ENCODE assay signal across 31 cellular contexts in genomic region chr10:33106767-33107166, GRCh38.
DNase-seq lines count a peak whose midpoint lies in the region; ATAC-seq, FAIRE-seq and TF ChIP-seq lines count a peak whose summit lies in the region.
"Had no signal": no experiment of that assay in that cellular context is flagged by ENCODE, and none has a peak within 500 bp of the region (broad histone marks: within the 10 kb centered on the region; RNA-seq: fewer than 3 reads in every experiment).

No MANE protein-coding gene starts in this region.

- WGBS in HepG2 (ENCODE audit: low lambda C conversion rate): 15% methylated on average over 10 of the region's 10 CpGs
- 52% methylated on average over 8 of the region's 10 CpGs for WGBS in right lobe of liver (ENCODE audit: insufficient coverage, low coverage, low lambda C conversion rate, missing lambda C conversion rate)
- WGBS in H1 (ENCODE audit: extremely low coverage in 1 of 2, insufficient coverage in 1 of 2, insufficient read length in 1 of 2, insufficient replicate concordance in 2 of 2, low coverage in 1 of 2, low lambda C conversion rate in 2 of 2, missing lambda C conversion rate in 1 of 2), 2 experiments: 48% methylated on average over 10 of the region's 10 CpGs; no CpG with 5 or more reads in 1 of the 2 experiments

- H2AK5ac ChIP-seq in H1 (ENCODE audit: low read depth, low read length): no peak overlapping the region

- no peak overlapping the region for H3K56ac ChIP-seq in H1 (replicated peaks; ENCODE audit: insufficient read length, low read depth, low read length)

- no peaks in the 10 kb centered on the region for H3K4me1 ChIP-seq in HepG2 (ENCODE audit: insufficient read depth, low read length)
- H3K4me1 ChIP-seq in right lobe of liver: no peaks in the 10 kb centered on the region
- peaks cover 0 to 11% (median 6%) of the 10 kb centered on the region in 4 experiments; a peak in 5 of 7 replicates for H3K4me1 ChIP-seq in H1 (replicated peaks in 1 of 4; ENCODE audit: control insufficient read depth in 3 of 4, insufficient read depth in 4 of 4, low read length in 3 of 4)
- H3K4me1 ChIP-seq in upper lobe of right lung: no peaks in the 10 kb centered on the region
- H3K4me1 ChIP-seq: esophagus muscularis mucosa, foreskin keratinocyte, transverse colon had no signal

- H3K36me3 Mint-ChIP-seq in activated CD4-positive, alpha-beta T cell treated with anti-CD3 and anti-CD28 coated beads, Interleukin-2, amount 10 ng/mL, durations not matched to agents 7 days and 5 days (ENCODE audit: low read depth): peaks cover 12% of the 10 kb centered on the region
- H3K36me3 Mint-ChIP-seq: mesothelial cell of epicardium had no signal

- FAIRE-seq in HepG2 (lab: Jason Lieb, UNC): no peak
- no peak for FAIRE-seq in H1 (lab: Jason Lieb, UNC)
- FAIRE-seq: A204.1 had no signal

- H3K14ac ChIP-seq in H1 (ENCODE audit: insufficient read length): no peak overlapping the region

- H2BK20ac ChIP-seq in H1 (ENCODE audit: low read length): peak overlapping the region; percentile 75; the same call in 1 of the 2 replicates

- H3K9me3 ChIP-seq in HepG2 (ENCODE audit: low read length) (no peaks in the 10 kb centered on the region; the same call in 1 of the 2 replicates), right lobe of liver (no peaks in the 10 kb centered on the region), H1 (ENCODE audit: insufficient read depth in 2 of 2, low read depth in 1 of 2, low read length in 1 of 2) (no peaks in the 10 kb centered on the region), upper lobe of right lung (no peaks in the 10 kb centered on the region)
- H3K9me3 ChIP-seq: transverse colon had no signal

- H3K4me3 ChIP-seq in HepG2 (replicated peaks in 1 of 3; ENCODE audit: insufficient read depth in 1 of 3, low read depth in 2 of 3, low read length in 3 of 3) (no peak overlapping the region), right lobe of liver (no peak overlapping the region), H1 (ENCODE audit: extremely low read depth in 1 of 4, insufficient read depth in 2 of 4, low read depth in 3 of 4, low read length in 4 of 4) (no peak overlapping the region), upper lobe of right lung (no peak overlapping the region)
- H3K4me3 ChIP-seq: esophagus muscularis mucosa, heart right ventricle, smooth muscle cell, transverse colon had no signal

- H3K4ac ChIP-seq in H1 (replicated peaks; ENCODE audit: insufficient read length, low read depth, low read length): no peak overlapping the region

- no peaks in the 10 kb centered on the region for H4K20me1 ChIP-seq in HepG2 (ENCODE audit: insufficient read depth, low read length)
- no peaks in the 10 kb centered on the region for H4K20me1 ChIP-seq in H1 (replicated peaks in 1 of 2; ENCODE audit: control insufficient read depth in 1 of 2, insufficient read depth in 2 of 2, low read length in 2 of 2)

- no peak overlapping the region for H3K18ac ChIP-seq in H1 (ENCODE audit: extremely low read depth, low read length)

- in situ Hi-C loops in HepG2 (cut with HindIII; ENCODE audit: extremely low pct_ligation_motif_present, low pct_unique_long_range_greater_than_20kb): no loop called here

- ATAC-seq in HepG2: peak; percentile 73
- ATAC-seq in right lobe of liver: no peak
- no peak for ATAC-seq in upper lobe of right lung
- ATAC-seq in GM18498 (IDR thresholded peaks at IDR 0.05; ENCODE audit: unreplicated experiment): no peak
- ATAC-seq in GM18873 (IDR thresholded peaks at IDR 0.05; ENCODE audit: low FRiP score, unreplicated experiment): no peak
- ATAC-seq: activated naive CD8-positive, alpha-beta T cell treated with anti-CD3 and anti-CD28 coated beads, Interleukin-2, amount 50 U/mL, for 24 hours; foreskin keratinocyte; heart right ventricle; left colon had no signal

- no peak overlapping the region for H3K23ac ChIP-seq in H1 (ENCODE audit: insufficient read length)

- no peak for DNase-seq in HepG2 (ENCODE audit: low spot score)
- DNase-seq in right lobe of liver: no peak
- peak; percentile 10 for DNase-seq in NAMALWA (ENCODE audit: low spot score)
- DNase-seq in H1 (ENCODE audit: low read depth in 1 of 2, low spot score in 2 of 2): peak in 1 of 2 experiments; percentile 58
- peak; percentile 50 for DNase-seq in upper lobe of right lung
- no peak for DNase-seq in activated CD4-positive, alpha-beta T cell treated with anti-CD3 and anti-CD28 coated beads, Interleukin-2, amount 10 ng/mL, durations not matched to agents 7 days and 5 days
- DNase-seq: activated CD4-positive, alpha-beta T cell treated with anti-CD3 and anti-CD28 coated beads for 1 hour; activated effector memory CD4-positive, alpha-beta T cell treated with anti-CD3 and anti-CD28 coated beads, Interleukin-2, amount 50 U/mL, for 16 hours; activated naive CD8-positive, alpha-beta T cell treated with anti-CD3 and anti-CD28 coated beads, Interleukin-2, amount 50 U/mL, for 24 hours; AML-193; central memory CD4-positive, alpha-beta T cell; foreskin keratinocyte; heart right ventricle; left colon; naive B cell; NCI-H1105 treated with DMSO at 0.1 percent for 48 hours; NCI-H2029 treated with DMSO at 0.1 percent for 48 hours; NCI-H2227 treated with DMSO at 0.1 percent for 48 hours; NCI-H69; retina; RPMI8226; stimulated activated CD4-positive, alpha-beta T cell treated with anti-CD3 and anti-CD28 coated beads, Interleukin-1b, Interleukin-23, amount 100 ng/mL, for 48 hours; transverse colon had no signal

- H3K4me2 ChIP-seq in HepG2 (ENCODE audit: low read depth, low read length): no peak overlapping the region
- H3K4me2 ChIP-seq in H1 (ENCODE audit: insufficient read depth in 1 of 2, low read depth in 2 of 2, low read length in 2 of 2): no peak overlapping the region
- H3K4me2 ChIP-seq: smooth muscle cell had no signal

- H3K9ac ChIP-seq in HepG2 (ENCODE audit: insufficient read depth, low read depth, low read length) (no peak overlapping the region), H1 (replicated peaks in 1 of 4; ENCODE audit: extremely low read depth in 1 of 4, low read depth in 3 of 4, low read length in 3 of 4) (no peak overlapping the region)

- peaks cover 0 to 18% of the 10 kb centered on the region in 2 experiments; a peak in 3 of 5 replicates for H3K27me3 ChIP-seq in HepG2 (ENCODE audit: control insufficient read depth in 1 of 2, insufficient read depth in 2 of 2, low read length in 2 of 2)
- no peaks in the 10 kb centered on the region for H3K27me3 ChIP-seq in right lobe of liver
- no peaks in the 10 kb centered on the region for H3K27me3 ChIP-seq in H1 (replicated peaks in 1 of 4; ENCODE audit: control insufficient read depth in 3 of 4, extremely low read depth in 1 of 4, insufficient read depth in 3 of 4, low read length in 3 of 4)
- H3K27me3 ChIP-seq in upper lobe of right lung: no peaks in the 10 kb centered on the region
- H3K27me3 ChIP-seq: esophagus muscularis mucosa, foreskin keratinocyte had no signal

- H3K27ac ChIP-seq in HepG2 (ENCODE audit: extremely low read length, insufficient read depth, low read length): no peak overlapping the region
- no peak overlapping the region for H3K27ac ChIP-seq in right lobe of liver
- H3K27ac ChIP-seq in H1 (ENCODE audit: low read depth, low read length): no peak overlapping the region
- no peak overlapping the region for H3K27ac ChIP-seq in upper lobe of right lung
- H3K27ac ChIP-seq: esophagus muscularis mucosa, foreskin keratinocyte, HL-60, transverse colon had no signal

- no peak for TF ChIP-seq POLR2A in HepG2 (IDR thresholded peaks at IDR 0.05; ENCODE audit: insufficient read depth in 1 of 2, low read depth in 2 of 2, low read length in 2 of 2)
- no peak for TF ChIP-seq POLR2A in right lobe of liver (IDR thresholded peaks at IDR 0.05)
- TF ChIP-seq POLR2A in H1 (IDR thresholded peaks at IDR 0.05; ENCODE audit: control extremely low read depth in 1 of 2, low read depth in 2 of 2, low read length in 2 of 2): no peak

- no peaks in the 10 kb centered on the region for H3K79me1 ChIP-seq in H1 (ENCODE audit: low read depth, low read length)

- no peak overlapping the region for H3K4me3 Mint-ChIP-seq in activated CD4-positive, alpha-beta T cell treated with anti-CD3 and anti-CD28 coated beads, Interleukin-2, amount 10 ng/mL, durations not matched to agents 7 days and 5 days
- H3K4me3 Mint-ChIP-seq: activated naive CD8-positive, alpha-beta T cell treated with anti-CD3 and anti-CD28 coated beads, Interleukin-2, amount 50 U/mL, for 24 hours; dendritic cell treated with granulocyte-macrophage colony-stimulating factor and Interleukin-4, amounts not matched to agents 40 ng/mL and 50 ng/mL, for 4 days; mesothelial cell of epicardium; naive B cell had no signal

- H3K27ac Mint-ChIP-seq in activated CD4-positive, alpha-beta T cell treated with anti-CD3 and anti-CD28 coated beads, Interleukin-2, amount 10 ng/mL, durations not matched to agents 7 days and 5 days: no peak overlapping the region
- H3K27ac Mint-ChIP-seq: activated naive CD8-positive, alpha-beta T cell treated with anti-CD3 and anti-CD28 coated beads, Interleukin-2, amount 50 U/mL, for 24 hours; dendritic cell treated with granulocyte-macrophage colony-stimulating factor and Interleukin-4, amounts not matched to agents 40 ng/mL and 50 ng/mL, for 4 days; mesothelial cell of epicardium; naive B cell had no signal

- intact Hi-C loops in HepG2 (cut with micrococcal nuclease; ENCODE audit: unreplicated experiment) (no loop called here), right lobe of liver (cut with DNase I) (no loop called here), upper lobe of right lung (cut with DNase I) (no loop called here)

- no peak for TF ChIP-seq RAD21 in HepG2 (CRISPR knock-in tag; IDR thresholded peaks at IDR 0.05)
- TF ChIP-seq RAD21 in H1 (IDR thresholded peaks at IDR 0.05 in 1 of 2, conservative IDR thresholded peaks at IDR 0.05 in 1 of 2; ENCODE audit: low read depth in 2 of 2, low read length in 2 of 2): peak; percentile 54 to 64

- TF ChIP-seq EP300 in HepG2 (IDR thresholded peaks at IDR 0.05; ENCODE audit: low read depth in 2 of 2, low read length in 2 of 2) (no peak), HepG2 (CRISPR knock-in tag; IDR thresholded peaks at IDR 0.05; ENCODE audit: borderline replicate concordance) (no peak), H1 (IDR thresholded peaks at IDR 0.05; ENCODE audit: borderline replicate concordance in 1 of 2, low read depth in 2 of 2, low read length in 2 of 2) (no peak)

- peaks cover 9% of the 10 kb centered on the region for H3K27me3 Mint-ChIP-seq in activated CD4-positive, alpha-beta T cell treated with anti-CD3 and anti-CD28 coated beads, Interleukin-2, amount 10 ng/mL, durations not matched to agents 7 days and 5 days

- H4K91ac ChIP-seq in H1 (replicated peaks; ENCODE audit: insufficient read length, low read length): no peak overlapping the region

- no peak for TF ChIP-seq CTCF in HepG2 (CRISPR knock-in tag; IDR thresholded peaks at IDR 0.05)
- TF ChIP-seq CTCF in right lobe of liver (IDR thresholded peaks at IDR 0.05): no peak
- peak; percentile 47 to 50 (median 49) for TF ChIP-seq CTCF in H1 (IDR thresholded peaks at IDR 0.05; ENCODE audit: control extremely low read depth in 1 of 3, insufficient read depth in 1 of 3, low read depth in 1 of 3, low read length in 3 of 3)
- no peak for TF ChIP-seq CTCF in upper lobe of right lung (IDR thresholded peaks at IDR 0.05)

- no peak overlapping the region for H2BK5ac ChIP-seq in H1 (ENCODE audit: low read depth, low read length)

- no peak overlapping the region for H4K8ac ChIP-seq in H1 (ENCODE audit: extremely low read depth, insufficient read depth, low read length)

- peaks cover 26% of the 10 kb centered on the region for H3K9me3 Mint-ChIP-seq in activated CD4-positive, alpha-beta T cell treated with anti-CD3 and anti-CD28 coated beads, Interleukin-2, amount 10 ng/mL, durations not matched to agents 7 days and 5 days

- H2BK15ac ChIP-seq in H1 (ENCODE audit: low read length): 0 out of 2 replicates have a peak overlapping the region, but pooled peaks have one; percentile 6

- 0 out of 2 replicates have a peak overlapping the region, but pooled peaks have one; percentile 13 for H2BK12ac ChIP-seq in H1 (ENCODE audit: low read depth, low read length)

- no peak overlapping the region for H2BK120ac ChIP-seq in H1 (replicated peaks; ENCODE audit: low read depth, low read length)

- H3K36me3 ChIP-seq in HepG2 (replicated peaks in 1 of 2; ENCODE audit: control insufficient read depth in 1 of 2, insufficient read depth in 2 of 2, low read length in 2 of 2) (no peaks in the 10 kb centered on the region), right lobe of liver (no peaks in the 10 kb centered on the region), H1 (ENCODE audit: control insufficient read depth in 2 of 4, insufficient read depth in 4 of 4, low read length in 3 of 4) (no peaks in the 10 kb centered on the region), upper lobe of right lung (no peaks in the 10 kb centered on the region)
- H3K36me3 ChIP-seq: esophagus muscularis mucosa, heart right ventricle, transverse colon had no signal

- POLR2A ChIA-PET in HepG2 (lab: Yijun Ruan, JAX): no interaction called here
- POLR2A ChIA-PET in H1 (lab: Charles Lee; ENCODE audit: partially characterized antibody): interaction anchor here (1.3 kb wide), 1 partner anchor 10 kb away, joined by 3 read pairs; no protein-coding TSS in a partner anchor
- POLR2A ChIA-PET in activated CD4-positive, alpha-beta T cell treated with anti-CD3 and anti-CD28 coated beads, Interleukin-2, amount 10 ng/mL, durations not matched to agents 7 days and 5 days (lab: Charles Lee): no interaction called here

- no peak overlapping the region for H4K5ac ChIP-seq in H1 (ENCODE audit: insufficient read length, low read depth, low read length)

- BruUV-seq in HepG2 (replicated peaks; lab: Mats Ljungman, UMichigan): no TSS peak

- no peaks in the 10 kb centered on the region for H3K23me2 ChIP-seq in H1 (ENCODE audit: low read depth, low read length)

- H3K79me2 ChIP-seq in HepG2 (ENCODE audit: insufficient read depth, low read length) (no peaks in the 10 kb centered on the region), H1 (ENCODE audit: control insufficient read depth in 1 of 2, insufficient read depth in 2 of 2, low read length in 2 of 2) (no peaks in the 10 kb centered on the region)

- CTCF ChIA-PET in HepG2 (lab: Yijun Ruan, JAX; ENCODE audit: low intra/inter-chr PET ratio, low total read pairs) (no interaction called here), H1 (lab: Charles Lee; ENCODE audit: partially characterized antibody) (interaction anchor here (0.8 to 8.7 kb wide), 13 partner anchors 11 to 214 kb away, joined by 3 to 47 read pairs (median 4); no protein-coding TSS in a partner anchor)
- CTCF ChIA-PET in activated CD4-positive, alpha-beta T cell treated with anti-CD3 and anti-CD28 coated beads, Interleukin-2, amount 10 ng/mL, durations not matched to agents 7 days and 5 days (lab: Charles Lee): interaction anchor here (0.9 to 3.4 kb wide), 4 partner anchors 9 to 29 kb away, joined by 3 to 10 read pairs (median 3); no protein-coding TSS in a partner anchor

- peaks cover 26% of the 10 kb centered on the region for H3K4me1 Mint-ChIP-seq in activated CD4-positive, alpha-beta T cell treated with anti-CD3 and anti-CD28 coated beads, Interleukin-2, amount 10 ng/mL, durations not matched to agents 7 days and 5 days

- H2AFZ ChIP-seq in HepG2 (ENCODE audit: low read length) (no peak overlapping the region), H1 (ENCODE audit: low read length) (0 out of 2 replicates have a peak overlapping the region, but pooled peaks have one; percentile 48)

Comparison
In these comparisons a context has a peak if more than half of its experiments do, and no peak if none do; other contexts are left out.
1. DNase-seq: peak in NAMALWA (single experiment) and upper lobe of right lung (single experiment); none in HepG2 (single experiment), right lobe of liver (0 of 3) and activated CD4-positive, alpha-beta T cell treated with anti-CD3 and anti-CD28 coated beads, Interleukin-2, amount 10 ng/mL, durations not matched to agents 7 days and 5 days (single experiment).
2. CTCF ChIP-seq: peak in H1 (3 of 3); none in HepG2 (single experiment), right lobe of liver (0 of 4) and upper lobe of right lung (single experiment).
3. Of the 41 proteins assayed by ChIP-seq in both HepG2 and H1: peak only in HepG2: none; only in H1: CTCF and RAD21; in both: none; in neither: 39.